Comparison of ENCODE assay signal across 1 cellular context in the genomic region with DNA sequence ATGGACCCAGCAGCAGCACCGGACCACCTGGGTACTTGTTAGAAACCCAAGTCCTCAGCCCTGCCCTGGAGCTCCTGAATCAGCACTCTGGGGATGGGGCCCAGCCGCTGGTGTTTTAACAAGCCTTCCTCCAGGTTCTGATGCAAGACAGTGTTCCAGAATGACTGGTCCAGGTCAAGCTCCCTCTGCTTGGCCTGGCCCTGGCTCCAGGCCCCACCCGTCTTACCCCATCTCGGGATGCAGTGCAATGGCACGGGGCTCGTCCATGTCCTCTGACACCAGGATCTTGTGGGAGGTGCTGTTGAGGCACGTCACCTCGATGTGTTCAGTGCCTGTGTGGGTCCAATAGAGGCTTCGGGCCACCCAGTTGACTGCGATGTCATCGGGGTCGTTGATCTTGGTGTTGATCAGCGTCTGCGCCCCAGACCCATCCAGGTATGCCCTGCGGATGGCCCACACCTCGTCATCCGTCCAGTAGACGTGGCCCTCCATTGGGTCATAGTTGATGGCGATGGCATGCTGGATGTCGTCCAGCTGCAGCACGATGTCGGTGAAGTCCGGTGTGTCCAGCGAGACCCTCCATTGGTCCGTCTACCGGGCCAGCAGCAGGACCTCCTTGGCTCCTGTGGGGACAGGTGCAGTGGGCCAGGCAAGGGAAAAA.
TF ChIP-seq lines count a peak whose summit lies in the region.

No MANE protein-coding gene starts in this region.

TF ChIP-seq in HepG2, 621 proteins besides CTCF, POLR2A, EP300 and RAD21 (continued from another document):
- TF ChIP-seq IKZF1 (IDR thresholded peaks at IDR 0.05) (no peak), CCAR2 (optimal IDR thresholded peaks at IDR 0.05; ENCODE audit: low read depth, low read length) (no peak), ZKSCAN1 (IDR thresholded peaks at IDR 0.05; ENCODE audit: low read length) (no peak)
- TF ChIP-seq, protein P1, sequence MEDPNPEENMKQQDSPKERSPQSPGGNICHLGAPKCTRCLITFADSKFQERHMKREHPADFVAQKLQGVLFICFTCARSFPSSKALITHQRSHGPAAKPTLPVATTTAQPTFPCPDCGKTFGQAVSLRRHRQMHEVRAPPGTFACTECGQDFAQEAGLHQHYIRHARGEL (CRISPR knock-in tag; IDR thresholded peaks at IDR 0.05): no peak
